ENCODE assay signal across 1 cellular context in the genomic region with DNA sequence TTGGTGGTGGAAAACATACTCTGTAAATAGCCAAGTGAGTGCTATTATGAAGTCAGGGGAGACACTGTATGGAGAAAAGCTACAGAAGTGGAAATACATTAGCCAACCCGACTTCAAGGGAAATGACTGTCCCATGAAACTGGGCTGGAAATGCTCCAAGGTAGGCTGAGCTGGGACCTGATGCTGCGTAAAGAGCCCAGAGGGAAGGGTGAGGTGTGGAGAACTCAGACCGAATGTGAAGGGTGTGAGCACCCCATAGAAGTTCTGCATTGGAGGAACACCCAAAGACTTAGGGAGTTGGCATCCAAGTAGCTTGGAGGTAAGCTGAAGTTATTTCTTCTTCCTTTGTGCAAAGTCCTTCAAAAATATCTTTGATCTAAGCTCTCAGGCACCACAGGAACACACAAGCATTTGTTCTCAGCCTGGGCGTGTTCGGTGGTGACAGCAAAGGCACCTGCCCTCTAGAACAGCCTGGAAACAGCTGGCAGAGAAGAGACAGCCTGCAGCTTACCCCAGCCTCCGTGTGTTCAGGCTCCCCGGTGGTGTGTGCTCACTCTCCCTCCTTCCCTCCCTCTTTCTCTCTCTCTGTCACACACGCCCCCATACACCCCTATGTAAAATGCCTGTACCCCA.
TF ChIP-seq lines count a peak whose summit lies in the region.

No MANE protein-coding gene starts in this region.

TF ChIP-seq in HepG2, 621 proteins besides CTCF, POLR2A, EP300 and RAD21:
- TF ChIP-seq CENPX (CRISPR knock-in tag; IDR thresholded peaks at IDR 0.05) (no peak), ZNF615 (CRISPR knock-in tag; IDR thresholded peaks at IDR 0.05; ENCODE audit: borderline replicate concordance) (no peak), KLF11 (CRISPR knock-in tag; IDR thresholded peaks at IDR 0.05) (no peak), SYNCRIP (IDR thresholded peaks at IDR 0.05; ENCODE audit: insufficient read depth, low read depth, low read length) (no peak), ETV5 (CRISPR knock-in tag; IDR thresholded peaks at IDR 0.05; ENCODE audit: borderline replicate concordance) (no peak), SIN3B (IDR thresholded peaks at IDR 0.05; ENCODE audit: low read length) (no peak), ZNF839 (CRISPR knock-in tag; IDR thresholded peaks at IDR 0.05; ENCODE audit: borderline replicate concordance) (no peak), ZNF354B (CRISPR knock-in tag; IDR thresholded peaks at IDR 0.05) (no peak), JUNB (CRISPR knock-in tag; IDR thresholded peaks at IDR 0.05; ENCODE audit: borderline replicate concordance) (no peak)
- TF ChIP-seq, protein P1, sequence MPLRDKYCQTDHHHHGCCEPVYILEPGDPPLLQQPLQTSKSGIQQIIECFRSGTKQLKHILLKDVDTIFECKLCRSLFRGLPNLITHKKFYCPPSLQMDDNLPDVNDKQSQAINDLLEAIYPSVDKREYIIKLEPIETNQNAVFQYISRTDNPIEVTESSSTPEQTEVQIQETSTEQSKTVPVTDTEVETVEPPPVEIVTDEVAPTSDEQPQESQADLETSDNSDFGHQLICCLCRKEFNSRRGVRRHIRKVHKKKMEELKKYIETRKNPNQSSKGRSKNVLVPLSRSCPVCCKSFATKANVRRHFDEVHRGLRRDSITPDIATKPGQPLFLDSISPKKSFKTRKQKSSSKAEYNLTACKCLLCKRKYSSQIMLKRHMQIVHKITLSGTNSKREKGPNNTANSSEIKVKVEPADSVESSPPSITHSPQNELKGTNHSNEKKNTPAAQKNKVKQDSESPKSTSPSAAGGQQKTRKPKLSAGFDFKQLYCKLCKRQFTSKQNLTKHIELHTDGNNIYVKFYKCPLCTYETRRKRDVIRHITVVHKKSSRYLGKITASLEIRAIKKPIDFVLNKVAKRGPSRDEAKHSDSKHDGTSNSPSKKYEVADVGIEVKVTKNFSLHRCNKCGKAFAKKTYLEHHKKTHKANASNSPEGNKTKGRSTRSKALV (CRISPR knock-in tag; IDR thresholded peaks at IDR 0.05): no peak
- TF ChIP-seq, protein P2, sequence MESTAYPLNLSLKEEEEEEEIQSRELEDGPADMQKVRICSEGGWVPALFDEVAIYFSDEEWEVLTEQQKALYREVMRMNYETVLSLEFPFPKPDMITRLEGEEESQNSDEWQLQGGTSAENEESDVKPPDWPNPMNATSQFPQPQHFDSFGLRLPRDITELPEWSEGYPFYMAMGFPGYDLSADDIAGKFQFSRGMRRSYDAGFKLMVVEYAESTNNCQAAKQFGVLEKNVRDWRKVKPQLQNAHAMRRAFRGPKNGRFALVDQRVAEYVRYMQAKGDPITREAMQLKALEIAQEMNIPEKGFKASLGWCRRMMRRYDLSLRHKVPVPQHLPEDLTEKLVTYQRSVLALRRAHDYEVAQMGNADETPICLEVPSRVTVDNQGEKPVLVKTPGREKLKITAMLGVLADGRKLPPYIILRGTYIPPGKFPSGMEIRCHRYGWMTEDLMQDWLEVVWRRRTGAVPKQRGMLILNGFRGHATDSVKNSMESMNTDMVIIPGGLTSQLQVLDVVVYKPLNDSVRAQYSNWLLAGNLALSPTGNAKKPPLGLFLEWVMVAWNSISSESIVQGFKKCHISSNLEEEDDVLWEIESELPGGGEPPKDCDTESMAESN (CRISPR knock-in tag; conservative IDR thresholded peaks at IDR 0.05): no peak
- TF ChIP-seq, protein P3, sequence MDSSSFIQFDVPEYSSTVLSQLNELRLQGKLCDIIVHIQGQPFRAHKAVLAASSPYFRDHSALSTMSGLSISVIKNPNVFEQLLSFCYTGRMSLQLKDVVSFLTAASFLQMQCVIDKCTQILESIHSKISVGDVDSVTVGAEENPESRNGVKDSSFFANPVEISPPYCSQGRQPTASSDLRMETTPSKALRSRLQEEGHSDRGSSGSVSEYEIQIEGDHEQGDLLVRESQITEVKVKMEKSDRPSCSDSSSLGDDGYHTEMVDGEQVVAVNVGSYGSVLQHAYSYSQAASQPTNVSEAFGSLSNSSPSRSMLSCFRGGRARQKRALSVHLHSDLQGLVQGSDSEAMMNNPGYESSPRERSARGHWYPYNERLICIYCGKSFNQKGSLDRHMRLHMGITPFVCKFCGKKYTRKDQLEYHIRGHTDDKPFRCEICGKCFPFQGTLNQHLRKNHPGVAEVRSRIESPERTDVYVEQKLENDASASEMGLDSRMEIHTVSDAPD (CRISPR knock-in tag; IDR thresholded peaks at IDR 0.05): no peak
